In the genomic region with DNA sequence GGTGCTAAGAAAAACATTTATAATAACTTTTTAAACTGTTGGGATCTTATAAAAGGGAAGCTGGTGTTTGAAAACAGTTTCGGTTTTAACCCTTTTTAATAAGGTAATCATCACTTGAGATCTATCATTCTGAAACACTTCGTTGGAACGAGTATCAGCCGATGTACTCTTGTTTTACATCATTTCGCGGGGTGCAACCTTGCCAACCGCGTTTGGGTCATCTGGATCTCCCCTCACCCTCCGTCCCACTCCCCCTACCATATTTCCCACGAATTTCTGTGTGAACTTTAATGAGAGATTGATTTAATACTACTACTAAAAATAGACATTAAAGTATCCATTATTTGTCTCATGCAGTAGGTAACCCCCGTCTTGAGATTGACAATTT, we compare ENCODE assay signal across 8 cellular contexts.
DNase-seq lines count a peak whose midpoint lies in the region; ATAC-seq and TF ChIP-seq lines count a peak whose summit lies in the region.

No MANE protein-coding gene starts in this region.

- ATAC-seq in GM21619 (IDR thresholded peaks at IDR 0.05; ENCODE audit: unreplicated experiment) (no peak), GM19467 (IDR thresholded peaks at IDR 0.05; ENCODE audit: unreplicated experiment) (no peak)

- TF ChIP-seq CTCF in OCI-LY3 (IDR thresholded peaks at IDR 0.05; ENCODE audit: low read depth, low read length) = no peak

- no peak overlapping the region for H2AFZ ChIP-seq in OCI-LY3 (ENCODE audit: low read depth, low read length)

- peak overlapping the region; percentile 92 for H3K27ac ChIP-seq in OCI-LY3 (ENCODE audit: low read length)
- H3K27ac ChIP-seq in muscle layer of duodenum (ENCODE audit: low read length) = peak overlapping the region; percentile 94

- H3K4me2 ChIP-seq in OCI-LY3 (ENCODE audit: low read length) = peak overlapping the region; percentile 75

- H3K27me3 ChIP-seq in OCI-LY3 (ENCODE audit: low read depth, low read length) (no peaks in the 10 kb centered on the region), muscle layer of duodenum (ENCODE audit: low read depth, low read length) (no peaks in the 10 kb centered on the region)

- H3K4me1 ChIP-seq in OCI-LY3 (ENCODE audit: low read length) (peaks cover 30% of the 10 kb centered on the region), muscle layer of duodenum (ENCODE audit: control insufficient read depth in 1 of 2, insufficient read depth in 2 of 2, low read length in 2 of 2) (peaks cover 17 to 33% of the 10 kb centered on the region in 2 donors)

- DNase-seq in NOMO-1 treated with DMSO at 0.1 percent for 48 hours (lab: John Stamatoyannopoulos, UW; ENCODE audit: unreplicated experiment) = peak; percentile 78
- DNase-seq in NOMO-1 treated with dmso at 0.1 percent for 144 hours (lab: John Stamatoyannopoulos, UW; ENCODE audit: unreplicated experiment) = no peak
- peak; percentile 20 for DNase-seq in cerebellar cortex (ENCODE audit: low spot score)
- no peak for DNase-seq in NCI-H128 (lab: John Stamatoyannopoulos, UW; ENCODE audit: unreplicated experiment)

- peak overlapping the region; percentile 92 for H3K9ac ChIP-seq in OCI-LY3 (ENCODE audit: low read length)

- H3K36me3 ChIP-seq in OCI-LY3 (replicated peaks; ENCODE audit: low read depth, low read length) = peaks cover 23% of the 10 kb centered on the region
- peaks cover 0 to 3% of the 10 kb centered on the region in 2 donors for H3K36me3 ChIP-seq in muscle layer of duodenum (ENCODE audit: control insufficient read depth in 1 of 2, insufficient read depth in 2 of 2, low read length in 2 of 2)

- H3K9me3 ChIP-seq in OCI-LY3 (ENCODE audit: insufficient read depth, low read length) (no peaks in the 10 kb centered on the region), muscle layer of duodenum (ENCODE audit: control insufficient read depth in 1 of 2, low read length in 2 of 2) (no peaks in the 10 kb centered on the region)

- H3K79me2 ChIP-seq in OCI-LY3 (ENCODE audit: low read length) = peaks cover 77% of the 10 kb centered on the region

- H4K20me1 ChIP-seq in OCI-LY3 (ENCODE audit: insufficient read depth, low read length) = peaks cover 35% of the 10 kb centered on the region

- peak overlapping the region; percentile 80 for H3K4me3 ChIP-seq in OCI-LY3 (ENCODE audit: low read length)
- H3K4me3 ChIP-seq in muscle layer of duodenum (ENCODE audit: low read depth in 1 of 2, low read length in 2 of 2) = peak overlapping the region; percentile 81 to 90

Comparison
In these comparisons a context has a peak if more than half of its experiments do, and no peak if none do; other contexts are left out.
1. DNase-seq: peak in NOMO-1 treated with DMSO at 0.1 percent for 48 hours (single experiment) and cerebellar cortex (single experiment); none in NOMO-1 treated with dmso at 0.1 percent for 144 hours (single experiment) and NCI-H128 (single experiment).